13 cellular contexts compared by ENCODE assay signal in the genomic region with DNA sequence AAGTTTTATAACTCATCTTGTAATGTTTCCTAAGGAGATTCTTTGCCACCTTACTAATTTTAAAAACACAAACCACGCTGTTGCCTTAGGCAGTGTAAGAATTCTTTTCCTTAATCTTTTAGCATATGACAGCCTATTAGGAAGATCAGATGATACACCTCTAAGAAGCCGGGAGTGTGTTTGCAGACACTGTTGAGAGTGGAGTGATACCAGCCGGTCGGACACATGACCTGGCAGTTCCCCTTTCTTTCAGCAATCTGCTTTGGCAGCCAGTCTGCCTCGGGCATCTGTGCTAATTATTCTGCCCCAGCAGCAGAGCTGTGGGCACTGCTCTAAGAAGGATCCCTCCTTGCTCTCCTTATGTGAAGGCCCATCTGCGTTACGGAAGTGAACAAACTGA. TPM values are rescaled to one million over a fixed set of nuclear protein-coding genes. Genes with fewer than 3 reads are reported as not detected.
DNase-seq lines count a peak whose midpoint lies in the region; ATAC-seq and TF ChIP-seq lines count a peak whose summit lies in the region.
"Had no signal": no experiment of that assay in that cellular context is flagged by ENCODE, and none has a peak within 500 bp of the region (broad histone marks: within the 10 kb centered on the region; RNA-seq: fewer than 3 reads in every experiment).

No MANE protein-coding gene starts in this region.

- peak; percentile 3 for DNase-seq in DMS153 (lab: John Stamatoyannopoulos, UW)
- no peak for DNase-seq in DMS153 treated with DMSO at 0.1 percent for 48 hours (lab: John Stamatoyannopoulos, UW; ENCODE audit: unreplicated experiment)
- DNase-seq in SK-MEL-5 (ENCODE audit: low read depth, low spot score), result peak; percentile 98
- peak; percentile 27 for DNase-seq in glutamatergic neuron
- peak; percentile 75 for DNase-seq in sigmoid colon
- no peak for DNase-seq in GM10266 (ENCODE audit: extremely low spot score)
- DNase-seq: 8988T; activated naive CD8-positive, alpha-beta T cell treated with anti-CD3 and anti-CD28 coated beads for 36 hours; T-helper 9 cell had no signal

- ATAC-seq in GM18909 (IDR thresholded peaks at IDR 0.05; ENCODE audit: poor library complexity, unreplicated experiment), result no peak
- no peak for ATAC-seq in GM19395 (IDR thresholded peaks at IDR 0.05; ENCODE audit: unreplicated experiment)
- ATAC-seq: GM23338; natural killer cell treated with Interleukin-12 subunit alpha and Interleukin-12 subunit beta and Interleukin-15 and Interleukin-18, amount 100 ng/mL, for 72 hours had no signal

- peaks cover 0 to 10% (median 3%) of the 10 kb centered on the region in 4 donors for H3K4me1 ChIP-seq in sigmoid colon

- intact Hi-C loops in sigmoid colon (cut with DNase I), result loop anchor here (10.0 kb wide), 1 partner anchor 75 kb away; no protein-coding TSS in a partner anchor

- no peak for TF ChIP-seq POLR2A in sigmoid colon (IDR thresholded peaks at IDR 0.05)

- TF ChIP-seq CTCF in glutamatergic neuron (IDR thresholded peaks at IDR 0.05; ENCODE audit: partially characterized antibody, unreplicated experiment) (no peak), sigmoid colon (IDR thresholded peaks at IDR 0.05) (no peak), GM10266 (IDR thresholded peaks at IDR 0.05; ENCODE audit: control insufficient read depth, insufficient read depth, low read depth, missing control alignments) (no peak)

- no peaks in the 10 kb centered on the region for H3K36me3 Mint-ChIP-seq in glutamatergic neuron (ENCODE audit: unreplicated experiment)
- H3K36me3 Mint-ChIP-seq: activated naive CD8-positive, alpha-beta T cell treated with anti-CD3 and anti-CD28 coated beads for 36 hours; natural killer cell treated with Interleukin-12 subunit alpha and Interleukin-12 subunit beta and Interleukin-15 and Interleukin-18, amount 100 ng/mL, for 72 hours had no signal

- no peaks in the 10 kb centered on the region for H3K27me3 ChIP-seq in sigmoid colon

- WGBS in sigmoid colon, 2 donors, result 51 to 62% methylated on average over 7 of the region's 7 CpGs

- in situ Hi-C loops in SK-MEL-5 (cut with HindIII; ENCODE audit: low pct_unique_long_range_greater_than_20kb, low sequenced_read_pairs), result no loop called here

- peaks cover 3% of the 10 kb centered on the region for H3K4me1 Mint-ChIP-seq in glutamatergic neuron (ENCODE audit: low read depth, unreplicated experiment)
- H3K4me1 Mint-ChIP-seq: activated naive CD8-positive, alpha-beta T cell treated with anti-CD3 and anti-CD28 coated beads for 36 hours had no signal

- no peaks in the 10 kb centered on the region for H3K9me3 Mint-ChIP-seq in glutamatergic neuron (ENCODE audit: unreplicated experiment)
- H3K9me3 Mint-ChIP-seq: activated naive CD8-positive, alpha-beta T cell treated with anti-CD3 and anti-CD28 coated beads for 36 hours; GM23338 had no signal

- no peak for TF ChIP-seq EP300 in sigmoid colon (IDR thresholded peaks at IDR 0.05)

- no peaks in the 10 kb centered on the region for H3K36me3 ChIP-seq in sigmoid colon

- no peaks in the 10 kb centered on the region for H3K9me3 ChIP-seq in sigmoid colon

- H3K4me3 ChIP-seq in sigmoid colon, result no peak overlapping the region
- H3K4me3 ChIP-seq: GM23338 had no signal

- H3K27ac ChIP-seq in sigmoid colon, result peak overlapping the region in 2 of 4 donors; percentile 37 to 46

- H3K27me3 Mint-ChIP-seq in glutamatergic neuron (ENCODE audit: unreplicated experiment), result peaks cover 4% of the 10 kb centered on the region

- no peak overlapping the region for H3K27ac Mint-ChIP-seq in glutamatergic neuron (ENCODE audit: unreplicated experiment)
- H3K27ac Mint-ChIP-seq: activated naive CD8-positive, alpha-beta T cell treated with anti-CD3 and anti-CD28 coated beads for 36 hours; GM23338; natural killer cell treated with Interleukin-12 subunit alpha and Interleukin-12 subunit beta and Interleukin-15 and Interleukin-18, amount 100 ng/mL, for 72 hours had no signal

- H3K4me3 Mint-ChIP-seq in glutamatergic neuron (ENCODE audit: unreplicated experiment), result no peak overlapping the region
- H3K4me3 Mint-ChIP-seq: activated naive CD8-positive, alpha-beta T cell treated with anti-CD3 and anti-CD28 coated beads for 36 hours; GM23338; natural killer cell treated with Interleukin-12 subunit alpha and Interleukin-12 subunit beta and Interleukin-15 and Interleukin-18, amount 100 ng/mL, for 72 hours had no signal

RNA-seq across cellular contexts. Expression of a gene that starts 50.9 kb away (rescaled TPM):
- total RNA-seq in SK-MEL-5 (2014; rRNA removed; shearing (Covaris generic)), result 15.8 and 16.1 TPM in 2 replicates
- 9.3 and 10.8 TPM in 2 replicates for polyA plus RNA-seq in SK-MEL-5 (2015; cell fraction: cytosol; rRNA removed)
- polyA plus RNA-seq in SK-MEL-5 (2015; cell fraction: nucleus; rRNA removed), result 46.6 and 55.2 TPM in 2 replicates
- total RNA-seq in glutamatergic neuron (ENCODE audit: unreplicated experiment), result 28.9 TPM
- 10 to 100 TPM; 12.0 to 21.0 (median 13.3) TPM for total RNA-seq in sigmoid colon
- 10 to 100 TPM in 2 of 3 donors, 1 to 10 TPM in 1; 9.7 to 13.6 (median 10.2) TPM for polyA plus RNA-seq in sigmoid colon
- total RNA-seq: activated naive CD8-positive, alpha-beta T cell treated with anti-CD3 and anti-CD28 coated beads for 36 hours; natural killer cell treated with Interleukin-12 subunit alpha and Interleukin-12 subunit beta and Interleukin-15 and Interleukin-18, amount 100 ng/mL, for 72 hours had no signal

Comparison
In these comparisons a context has a peak if more than half of its experiments do, and no peak if none do; other contexts are left out.
1. DNase-seq: peak in DMS153 (single experiment), SK-MEL-5 (single experiment), glutamatergic neuron (single experiment) and sigmoid colon (single experiment); none in DMS153 treated with DMSO at 0.1 percent for 48 hours (single experiment) and GM10266 (single experiment).